Comparison of ENCODE assay signal across 8 cellular contexts in genomic region chr4:96969456-96969855, GRCh38.
"Had no signal": no experiment of that assay in that cellular context is flagged by ENCODE, and none has a peak within 500 bp of the region (broad histone marks: within the 10 kb centered on the region; RNA-seq: fewer than 3 reads in every experiment).

No MANE protein-coding gene starts in this region.

- FAIRE-seq: H54, HTR-8/SVneo had no signal

- H3K4me2 ChIP-seq: KMS-11 had no signal

- DNase-seq: GM23248, GOT3, H9, HCEC 1CT, KBM-7 had no signal

- H3K27ac ChIP-seq: GM23248, KMS-11 had no signal

- H3K4me3 ChIP-seq: GM23248 had no signal

- H2AFZ ChIP-seq: GM23248 had no signal

- H3K9ac ChIP-seq: GM23248, KMS-11 had no signal
